ENCODE assay signal across 11 cellular contexts in genomic region chr5:67011422-67011821, GRCh38.
DNase-seq lines count a peak whose midpoint lies in the region; ATAC-seq, FAIRE-seq and TF ChIP-seq lines count a peak whose summit lies in the region.
"Had no signal": no experiment of that assay in that cellular context is flagged by ENCODE, and none has a peak within 500 bp of the region (broad histone marks: within the 10 kb centered on the region; RNA-seq: fewer than 3 reads in every experiment).

No MANE protein-coding gene starts in this region.

- ATAC-seq in left cardiac atrium = no peak
- peak; percentile 6 for ATAC-seq in upper lobe of right lung
- no peak for ATAC-seq in HG03565 (IDR thresholded peaks at IDR 0.05; ENCODE audit: unreplicated experiment)
- no peak for ATAC-seq in omental fat pad (ENCODE audit: low FRiP score)

- H3K4me3 ChIP-seq in left ventricle myocardium inferior = peak overlapping the region; percentile 21
- H3K4me3 ChIP-seq in bronchial epithelial cell (ENCODE audit: low read depth, low read length) = peak overlapping the region; percentile 16
- H3K4me3 ChIP-seq in upper lobe of right lung = no peak overlapping the region

- peaks cover 3% of the 10 kb centered on the region for H3K27me3 Mint-ChIP-seq in nephron (ENCODE audit: low read depth)
- H3K27me3 Mint-ChIP-seq: activated naive CD8-positive, alpha-beta T cell treated with anti-CD3 and anti-CD28 coated beads, Interleukin-2, amount 10 ng/mL, durations not matched to agents 7 days and 5 days had no signal

- H3K4me1 ChIP-seq in left ventricle myocardium inferior (peaks cover 99% of the 10 kb centered on the region), upper lobe of right lung (peaks cover 46% of the 10 kb centered on the region)

- intact Hi-C loops in left ventricle myocardium inferior (cut with micrococcal nuclease) = loop anchor here (10.0 kb wide), 1 partner anchor 53 kb away; no protein-coding TSS in a partner anchor
- intact Hi-C loops in left cardiac atrium (cut with DNase I) = no loop called here
- intact Hi-C loops in upper lobe of right lung (cut with DNase I) = no loop called here

- H3K4me1 Mint-ChIP-seq in nephron = peaks cover 61% of the 10 kb centered on the region

- peak overlapping the region; percentile 21 to 65 (median 59) for H3K27ac Mint-ChIP-seq in nephron
- H3K27ac Mint-ChIP-seq: activated naive CD8-positive, alpha-beta T cell treated with anti-CD3 and anti-CD28 coated beads, Interleukin-2, amount 10 ng/mL, durations not matched to agents 7 days and 5 days had no signal

- H3K36me3 Mint-ChIP-seq in nephron (ENCODE audit: low read depth) = no peaks in the 10 kb centered on the region

- no peaks in the 10 kb centered on the region for H3K27me3 ChIP-seq in left ventricle myocardium inferior (ENCODE audit: low read depth)
- no peaks in the 10 kb centered on the region for H3K27me3 ChIP-seq in bronchial epithelial cell (ENCODE audit: control insufficient read depth, insufficient read depth, low read length)
- H3K27me3 ChIP-seq in upper lobe of right lung = no peaks in the 10 kb centered on the region

- H3K9me3 ChIP-seq in left ventricle myocardium inferior (replicated peaks) = no peaks in the 10 kb centered on the region
- no peaks in the 10 kb centered on the region for H3K9me3 ChIP-seq in upper lobe of right lung

- peak overlapping the region; percentile 73 for H3K27ac ChIP-seq in left ventricle myocardium inferior (replicated peaks)
- peak overlapping the region; percentile 55 for H3K27ac ChIP-seq in upper lobe of right lung
- H3K27ac ChIP-seq: HL-60 had no signal

- no peak for FAIRE-seq in bronchial epithelial cell (lab: Jason Lieb, UNC)

- H3K36me3 ChIP-seq in left ventricle myocardium inferior (no peaks in the 10 kb centered on the region), bronchial epithelial cell (ENCODE audit: control insufficient read depth, insufficient read depth, low read length) (no peaks in the 10 kb centered on the region), upper lobe of right lung (no peaks in the 10 kb centered on the region)

- TF ChIP-seq CTCF in left ventricle myocardium inferior (IDR thresholded peaks at IDR 0.05; ENCODE audit: borderline replicate concordance) (no peak), bronchial epithelial cell (IDR thresholded peaks at IDR 0.05; ENCODE audit: insufficient read depth, low read length, severe bottlenecking) (no peak), nephron (IDR thresholded peaks at IDR 0.05; ENCODE audit: unreplicated experiment in 3 of 3) (no peak), upper lobe of right lung (IDR thresholded peaks at IDR 0.05) (no peak), omental fat pad (IDR thresholded peaks at IDR 0.05) (no peak)

- DNase-seq in left ventricle myocardium inferior (no peak), left cardiac atrium (no peak), bronchial epithelial cell (ENCODE audit: low read depth) (no peak), upper lobe of right lung (no peak), NCI-H2171 treated with DMSO at 0.1 percent for 48 hours (lab: John Stamatoyannopoulos, UW) (no peak), omental fat pad (ENCODE audit: low spot score) (no peak)
- DNase-seq: activated naive CD8-positive, alpha-beta T cell treated with anti-CD3 and anti-CD28 coated beads, Interleukin-2, amount 10 ng/mL, durations not matched to agents 7 days and 5 days; NCI-H1105 treated with DMSO at 0.1 percent for 48 hours had no signal

- no peaks in the 10 kb centered on the region for H3K9me3 Mint-ChIP-seq in nephron
- H3K9me3 Mint-ChIP-seq: activated naive CD8-positive, alpha-beta T cell treated with anti-CD3 and anti-CD28 coated beads, Interleukin-2, amount 10 ng/mL, durations not matched to agents 7 days and 5 days had no signal

- H3K4me3 Mint-ChIP-seq in nephron = peak overlapping the region in 2 of 3 experiments; percentile 7 to 50
- H3K4me3 Mint-ChIP-seq: activated naive CD8-positive, alpha-beta T cell treated with anti-CD3 and anti-CD28 coated beads, Interleukin-2, amount 10 ng/mL, durations not matched to agents 7 days and 5 days had no signal
